12 cellular contexts compared by ENCODE assay signal in the genomic region with DNA sequence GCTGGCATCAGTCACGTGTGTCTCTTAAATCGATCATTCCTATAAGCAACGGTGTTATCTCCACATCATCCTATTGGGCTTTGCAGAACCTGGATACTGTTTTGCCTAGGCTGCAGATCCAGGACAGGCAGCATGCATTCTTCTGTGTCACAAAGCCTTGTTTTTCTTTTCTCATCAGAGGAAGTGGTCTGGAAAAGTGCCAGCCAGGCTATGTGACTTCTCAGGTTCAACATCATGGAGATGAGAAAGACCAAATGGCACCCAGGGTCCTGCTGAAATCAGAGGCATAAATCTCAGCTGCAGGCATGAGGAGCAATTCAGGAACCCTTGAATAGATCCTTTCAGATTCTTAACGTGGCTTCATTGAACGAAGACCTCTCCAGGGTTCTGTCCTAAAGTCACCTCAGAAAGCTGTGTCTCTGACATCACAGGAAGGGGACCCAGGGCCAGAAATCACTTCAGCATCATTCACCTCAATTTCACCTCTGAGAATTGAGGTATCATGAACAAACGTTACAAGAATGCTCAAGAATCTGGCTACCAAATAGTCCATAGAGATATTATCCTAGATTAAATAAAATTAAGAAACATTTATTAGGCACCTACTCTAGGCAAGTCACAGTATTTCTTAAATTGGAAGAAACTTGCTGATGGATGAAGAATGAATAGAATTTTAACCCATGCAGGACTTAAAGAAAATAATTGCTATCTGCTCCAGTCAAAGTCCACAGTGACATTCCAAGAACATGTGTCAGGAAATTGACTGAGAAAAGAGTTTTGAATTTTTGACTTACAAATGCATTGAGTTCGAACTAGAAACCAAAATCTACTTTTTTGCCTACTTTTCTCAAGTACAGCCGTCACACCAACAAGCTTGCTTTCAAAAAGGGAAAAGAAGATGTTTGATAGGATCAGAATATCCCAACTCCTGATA.
DNase-seq lines count a peak whose midpoint lies in the region; ATAC-seq, FAIRE-seq and TF ChIP-seq lines count a peak whose summit lies in the region.
"Had no signal": no experiment of that assay in that cellular context is flagged by ENCODE, and none has a peak within 500 bp of the region (broad histone marks: within the 10 kb centered on the region; RNA-seq: fewer than 3 reads in every experiment).

No MANE protein-coding gene starts in this region.

- intact Hi-C loops in A673 (cut with micrococcal nuclease; ENCODE audit: unreplicated experiment) = loop anchor here (5.0 kb wide), 2 partner anchors 163 to 903 kb away; no protein-coding TSS in a partner anchor
- intact Hi-C loops in pancreas (cut with DNase I) = no loop called here

- peak; percentile 25 to 32 for DNase-seq in stimulated activated CD4-positive, alpha-beta T cell treated with anti-CD3 and anti-CD28 coated beads, Interleukin-2, amount 100 ng/mL, for 24 hours
- no peak for DNase-seq in stimulated activated CD4-positive, alpha-beta T cell treated with anti-CD3 and anti-CD28 coated beads, Interleukin-12 subunit alpha, Interleukin-12 subunit beta, amount 100 ng/mL, for 4 hours
- DNase-seq in activated CD4-positive, alpha-beta T cell treated with anti-CD3 and anti-CD28 coated beads, Interleukin-2, amount 50 U/mL, for 48 hours = peak; percentile 43 to 61
- peak; percentile 2 for DNase-seq in effector CD8-positive, alpha-beta T cell (lab: John Stamatoyannopoulos, UW)
- DNase-seq in AG08396 (ENCODE audit: low spot score) (no peak), A673 (ENCODE audit: low spot score) (no peak), amygdala (lab: John Stamatoyannopoulos, UW) (no peak), pancreas (no peak)
- DNase-seq: NCI-H524, spleen, T1000 had no signal

- no TSS peak for BruUV-seq in A673 (replicated peaks; lab: Mats Ljungman, UMichigan)

- TF ChIP-seq CTCF in A673 (conservative IDR thresholded peaks at IDR 0.05; ENCODE audit: low read depth, low read length) (no peak), pancreas (IDR thresholded peaks at IDR 0.05) (no peak)

- WGBS in pancreas, 2 donors = 82 to 90% methylated on average over 8 of the region's 8 CpGs

- H3K36me3 ChIP-seq in A673 (ENCODE audit: insufficient read depth, low read length, poor library complexity, severe bottlenecking) (no peaks in the 10 kb centered on the region), pancreas (no peaks in the 10 kb centered on the region)
- H3K36me3 ChIP-seq: cardiac muscle cell, spleen had no signal

- CTCF ChIA-PET in A673 (lab: Charles Lee) = no interaction called here

- H3K4me1 ChIP-seq in A673 (ENCODE audit: insufficient read depth, low read length, poor library complexity, severe bottlenecking) (no peaks in the 10 kb centered on the region), pancreas (no peaks in the 10 kb centered on the region)

- H3K9me3 ChIP-seq in A673 (ENCODE audit: low read depth, low read length, poor library complexity, severe bottlenecking) = no peaks in the 10 kb centered on the region
- H3K9me3 ChIP-seq in pancreas = no peaks in the 10 kb centered on the region

- no peaks in the 10 kb centered on the region for H3K27me3 ChIP-seq in A673 (replicated peaks; ENCODE audit: insufficient read depth, low read depth, low read length, poor library complexity)
- no peaks in the 10 kb centered on the region for H3K27me3 ChIP-seq in pancreas
- H3K27me3 ChIP-seq: cardiac muscle cell, spleen had no signal

- no peak overlapping the region for H3K4me3 ChIP-seq in A673 (ENCODE audit: low read depth, low read length, poor library complexity, severe bottlenecking)
- H3K4me3 ChIP-seq in pancreas = no peak overlapping the region
- H3K4me3 ChIP-seq: cardiac muscle cell, spleen had no signal

- no peak overlapping the region for H3K27ac ChIP-seq in A673 (ENCODE audit: low read depth, low read length, poor library complexity, severe bottlenecking)
- H3K27ac ChIP-seq in pancreas = no peak overlapping the region
- H3K27ac ChIP-seq: cardiac muscle cell, spleen had no signal

- FAIRE-seq in pancreas (lab: Jason Lieb, UNC) = no peak

- POLR2A ChIA-PET in A673 (lab: Charles Lee; ENCODE audit: low non-redundant PET) = no interaction called here

- no peak for ATAC-seq in pancreas

Comparison
In these comparisons a context has a peak if more than half of its experiments do, and no peak if none do; other contexts are left out.
1. DNase-seq: peak in stimulated activated CD4-positive, alpha-beta T cell treated with anti-CD3 and anti-CD28 coated beads, Interleukin-2, amount 100 ng/mL, for 24 hours (2 of 2), activated CD4-positive, alpha-beta T cell treated with anti-CD3 and anti-CD28 coated beads, Interleukin-2, amount 50 U/mL, for 48 hours (2 of 2) and effector CD8-positive, alpha-beta T cell (single experiment); none in stimulated activated CD4-positive, alpha-beta T cell treated with anti-CD3 and anti-CD28 coated beads, Interleukin-12 subunit alpha, Interleukin-12 subunit beta, amount 100 ng/mL, for 4 hours (single experiment), AG08396 (single experiment), A673 (single experiment), amygdala (0 of 56) and pancreas (0 of 6).